Comparison of ENCODE assay signal across 11 cellular contexts in genomic region chr19:32748497-32748896, GRCh38. TPM values are rescaled to one million over a fixed set of nuclear protein-coding genes. Genes with fewer than 3 reads are reported as not detected.
DNase-seq lines count a peak whose midpoint lies in the region; ATAC-seq, FAIRE-seq and TF ChIP-seq lines count a peak whose summit lies in the region.
"Had no signal": no experiment of that assay in that cellular context is flagged by ENCODE, and none has a peak within 500 bp of the region (broad histone marks: within the 10 kb centered on the region; RNA-seq: fewer than 3 reads in every experiment).

No MANE protein-coding gene starts in this region.

- H3K27me3 ChIP-seq in MM.1S (replicated peaks; ENCODE audit: insufficient read depth, low read length) = no peaks in the 10 kb centered on the region
- H3K27me3 ChIP-seq in brain microvascular endothelial cell (replicated peaks) = no peaks in the 10 kb centered on the region
- H3K27me3 ChIP-seq in right cardiac atrium (ENCODE audit: control insufficient read depth, insufficient read depth) = no peaks in the 10 kb centered on the region
- peaks cover 0 to 29% (median 0%) of the 10 kb centered on the region in 4 donors for H3K27me3 ChIP-seq in esophagus squamous epithelium

- H3K9me3 ChIP-seq in A549 (no peaks in the 10 kb centered on the region), MM.1S (replicated peaks; ENCODE audit: insufficient read depth, low read length) (no peaks in the 10 kb centered on the region), right cardiac atrium (ENCODE audit: control insufficient read depth, low read length) (no peaks in the 10 kb centered on the region), esophagus squamous epithelium (no peaks in the 10 kb centered on the region)
- H3K9me3 ChIP-seq: mucosa of descending colon had no signal

- TF ChIP-seq EP300 in A549 (IDR thresholded peaks at IDR 0.05) = no peak

- no peak overlapping the region for H3K9ac ChIP-seq in MM.1S (ENCODE audit: low read length)

- DNase-seq in A549 (ENCODE audit: low read depth in 1 of 2, low spot score in 1 of 2) = peak; percentile 36 to 51
- peak; percentile 43 for DNase-seq in D341Med (ENCODE audit: low spot score)
- no peak for DNase-seq in MM.1S
- no peak for DNase-seq in brain microvascular endothelial cell
- DNase-seq in right cardiac atrium = no peak
- no peak for DNase-seq in NCI-H2196 treated with DMSO at 0.1 percent for 48 hours (lab: John Stamatoyannopoulos, UW; ENCODE audit: unreplicated experiment)
- DNase-seq in esophagus squamous epithelium (lab: John Stamatoyannopoulos, UW) = no peak
- DNase-seq: stimulated activated CD4-positive, alpha-beta T cell treated with anti-CD3 and anti-CD28 coated beads, Interleukin-15, amount 100 ng/mL, for 24 hours had no signal

- ATAC-seq in A549 (peak; percentile 65 to 86), GM18519 (IDR thresholded peaks at IDR 0.05; ENCODE audit: low FRiP score, unreplicated experiment) (no peak), right cardiac atrium (no peak)
- ATAC-seq: mucosa of descending colon had no signal

- H2AFZ ChIP-seq in MM.1S (ENCODE audit: low read length) = no peak overlapping the region

- POLR2A ChIA-PET in A549 (lab: Yijun Ruan, JAX) = no interaction called here

- H3K4me2 ChIP-seq in A549 = no peak overlapping the region
- no peak overlapping the region for H3K4me2 ChIP-seq in MM.1S (ENCODE audit: low read depth, low read length)

- CTCF ChIA-PET in A549 (lab: Yijun Ruan, JAX) = interaction anchor here (0.7 to 1.8 kb wide), 9 partner anchors 8 to 200 kb away, joined by 3 to 4 read pairs (median 3); no protein-coding TSS in a partner anchor

- no peak for TF ChIP-seq POLR2A in A549 (IDR thresholded peaks at IDR 0.05; ENCODE audit: low read length)
- TF ChIP-seq POLR2A in esophagus squamous epithelium (IDR thresholded peaks at IDR 0.05) = no peak

- TF ChIP-seq CTCF in A549 (IDR thresholded peaks at IDR 0.05) (peak; percentile 29; the same call in 2 of the 3 replicates), MM.1S (IDR thresholded peaks at IDR 0.05; ENCODE audit: low read length) (0 out of 2 replicates have a peak, but pooled peaks have one; percentile 19), brain microvascular endothelial cell (IDR thresholded peaks at IDR 0.05; ENCODE audit: low read depth, low read length, missing control alignments) (peak; percentile 45), esophagus squamous epithelium (IDR thresholded peaks at IDR 0.05) (peak in 1 of 6 experiments; percentile 8)

- H3K9me2 ChIP-seq in MM.1S (replicated peaks; ENCODE audit: insufficient read depth, low read length) = no peaks in the 10 kb centered on the region

- H3K4me1 ChIP-seq in A549 = no peaks in the 10 kb centered on the region
- H3K4me1 ChIP-seq in MM.1S (ENCODE audit: low read length) = no peaks in the 10 kb centered on the region
- H3K4me1 ChIP-seq in right cardiac atrium (ENCODE audit: control insufficient read depth, insufficient read depth, low read length) = no peaks in the 10 kb centered on the region
- no peaks in the 10 kb centered on the region for H3K4me1 ChIP-seq in esophagus squamous epithelium

- peak; percentile 87 for FAIRE-seq in A549 (lab: Jason Lieb, UNC)

- in situ Hi-C loops in brain microvascular endothelial cell (cut with HindIII; ENCODE audit: low pct_ligation_motif_present, low sequenced_read_pairs) = no loop called here

- no peaks in the 10 kb centered on the region for H4K20me1 ChIP-seq in MM.1S (ENCODE audit: insufficient read depth, low read length)

- H3K79me2 ChIP-seq in MM.1S (ENCODE audit: low read length) = no peaks in the 10 kb centered on the region

- H3K36me3 ChIP-seq in MM.1S (replicated peaks; ENCODE audit: insufficient read depth, low read length) (no peaks in the 10 kb centered on the region), brain microvascular endothelial cell (replicated peaks) (no peaks in the 10 kb centered on the region), esophagus squamous epithelium (no peaks in the 10 kb centered on the region)

- WGBS in A549 (ENCODE audit: missing lambda C conversion rate) = 70% methylated on average over 5 of the region's 5 CpGs
- 65% methylated on average over 5 of the region's 5 CpGs for WGBS in right cardiac atrium
- 84 to 88% methylated on average over 3 of the region's 5 CpGs for WGBS in esophagus squamous epithelium, 2 donors

- H3K27ac ChIP-seq in A549 (no peak overlapping the region), MM.1S (ENCODE audit: low read length) (no peak overlapping the region), brain microvascular endothelial cell (no peak overlapping the region), right cardiac atrium (ENCODE audit: low read length) (no peak overlapping the region), esophagus squamous epithelium (no peak overlapping the region)
- H3K27ac ChIP-seq: SK-N-MC had no signal

- no peak overlapping the region for H3K4me3 ChIP-seq in A549
- no peak overlapping the region for H3K4me3 ChIP-seq in MM.1S (ENCODE audit: low read length)
- H3K4me3 ChIP-seq in brain microvascular endothelial cell (ENCODE audit: low read depth, low read length) = no peak overlapping the region
- no peak overlapping the region for H3K4me3 ChIP-seq in right cardiac atrium (ENCODE audit: low read length)
- H3K4me3 ChIP-seq in esophagus squamous epithelium = no peak overlapping the region
- H3K4me3 ChIP-seq: mucosa of descending colon, SK-N-MC had no signal

- intact Hi-C loops in right cardiac atrium (cut with DNase I) = no loop called here
- intact Hi-C loops in esophagus squamous epithelium (cut with DNase I) = no loop called here

- peak in 1 of 2 experiments; percentile 41; a peak in 1 of 5 replicates for TF ChIP-seq RAD21 in A549 (conservative IDR thresholded peaks at IDR 0.05 in 1 of 2, IDR thresholded peaks at IDR 0.05 in 1 of 2)

- no peaks in the 10 kb centered on the region for H3F3A ChIP-seq in MM.1S (ENCODE audit: insufficient read depth, low read length)

TF ChIP-seq in A549, 52 proteins besides CTCF, POLR2A, EP300 and RAD21:
- no peak for TF ChIP-seq MAFK (IDR thresholded peaks at IDR 0.05; ENCODE audit: partially characterized antibody)
- TF ChIP-seq CHD4 (IDR thresholded peaks at IDR 0.05; ENCODE audit: borderline replicate concordance) = no peak
- TF ChIP-seq ELK1 (IDR thresholded peaks at IDR 0.05; ENCODE audit: low read depth, low read length) = no peak
- no peak for TF ChIP-seq PHF8 (IDR thresholded peaks at IDR 0.05; ENCODE audit: borderline replicate concordance, low read depth)
- no peak for TF ChIP-seq BHLHE40 (IDR thresholded peaks at IDR 0.05; ENCODE audit: low read depth, low read length)
- no peak for TF ChIP-seq CBX8 (IDR thresholded peaks at IDR 0.05)
- TF ChIP-seq ZSCAN20 (CRISPR knock-in tag; IDR thresholded peaks at IDR 0.05) = no peak
- no peak for TF ChIP-seq FOSB (CRISPR knock-in tag; IDR thresholded peaks at IDR 0.05)
- no peak for TF ChIP-seq PBX3 (IDR thresholded peaks at IDR 0.05)
- TF ChIP-seq HOXA7 (CRISPR knock-in tag; IDR thresholded peaks at IDR 0.05) = no peak
- no peak for TF ChIP-seq TP53 (CRISPR knock-in tag; IDR thresholded peaks at IDR 0.05)
- no peak for TF ChIP-seq FOSL2 (IDR thresholded peaks at IDR 0.05)
- TF ChIP-seq FOSL2 (CRISPR knock-in tag; IDR thresholded peaks at IDR 0.05) = no peak
- no peak for TF ChIP-seq NPAS2 (CRISPR knock-in tag; IDR thresholded peaks at IDR 0.05; ENCODE audit: borderline replicate concordance)

RNA-seq across cellular contexts. Expression of gene TDRD12, which starts 28.9 kb away (rescaled TPM):
- 0.19 and 0.20 TPM in 2 replicates for polyA plus RNA-seq in A549 (2011; rRNA removed)
- 0.05 and 0.13 TPM in 2 replicates for polyA plus RNA-seq in A549 (2012; cell fraction: cytosol; rRNA removed)
- 0.11 and 0.24 TPM in 2 replicates for polyA plus RNA-seq in A549 (2012; cell fraction: nucleus; rRNA removed)
- 0.21 to 0.53 TPM (median 0.34 TPM) in 3 replicates for polyA plus RNA-seq in A549 (2017; fragmentation: RNase III; extraction: RNeasy Plus Mini Kit Qiagen cat#74134 plus additional on column Dnase treatment)
- 0.10 and 0.12 TPM in 2 replicates for polyA minus RNA-seq in A549 (2011; rRNA and poly(A)+ RNA removed)
- 1 to 10 TPM in 1 of 4 donors, under 1 TPM in 3; 0.06 to 1.0 (median 0.13) TPM for total RNA-seq in right cardiac atrium
- polyA plus RNA-seq in right cardiac atrium = not detected
- total RNA-seq in esophagus squamous epithelium = 1 to 10 TPM in 1 of 4 donors, under 1 TPM in 2, not detected in 1; 0.18 to 1.7 (median 0.42) TPM

RNA-seq across cellular contexts. Expression of gene NUDT19, which starts 56.9 kb away (rescaled TPM):
- polyA plus RNA-seq in A549 (2011; rRNA removed) (28.3 and 32.6 TPM in 2 replicates), A549 (2017; fragmentation: RNase III; extraction: RNeasy Plus Mini Kit Qiagen cat#74134 plus additional on column Dnase treatment) (30.1 to 31.1 TPM (median 30.5 TPM) in 3 replicates), right cardiac atrium (12.3 TPM)
- polyA plus RNA-seq in A549 (2012; cell fraction: cytosol; rRNA removed) = 17.3 and 28.0 TPM in 2 replicates
- 17.5 and 20.1 TPM in 2 replicates for polyA plus RNA-seq in A549 (2012; cell fraction: nucleus; rRNA removed)
- 14.6 and 19.4 TPM in 2 replicates for polyA minus RNA-seq in A549 (2011; rRNA and poly(A)+ RNA removed)
- total RNA-seq in right cardiac atrium (10 to 100 TPM in 3 of 4 donors, 1 to 10 TPM in 1; 9.3 to 16.9 (median 14.0) TPM), esophagus squamous epithelium (10 to 100 TPM; 13.3 to 20.8 (median 14.1) TPM)

Comparison
In these comparisons a context has a peak if more than half of its experiments do, and no peak if none do; other contexts are left out.
1. ATAC-seq: peak in A549 (2 of 2); none in GM18519 (single experiment) and right cardiac atrium (0 of 2).
2. DNase-seq: peak in A549 (2 of 2) and D341Med (single experiment); none in MM.1S (single experiment), brain microvascular endothelial cell (single experiment), right cardiac atrium (0 of 3), NCI-H2196 treated with DMSO at 0.1 percent for 48 hours (single experiment) and esophagus squamous epithelium (single experiment).